ENCODE assay signal across 10 cellular contexts in the genomic region with DNA sequence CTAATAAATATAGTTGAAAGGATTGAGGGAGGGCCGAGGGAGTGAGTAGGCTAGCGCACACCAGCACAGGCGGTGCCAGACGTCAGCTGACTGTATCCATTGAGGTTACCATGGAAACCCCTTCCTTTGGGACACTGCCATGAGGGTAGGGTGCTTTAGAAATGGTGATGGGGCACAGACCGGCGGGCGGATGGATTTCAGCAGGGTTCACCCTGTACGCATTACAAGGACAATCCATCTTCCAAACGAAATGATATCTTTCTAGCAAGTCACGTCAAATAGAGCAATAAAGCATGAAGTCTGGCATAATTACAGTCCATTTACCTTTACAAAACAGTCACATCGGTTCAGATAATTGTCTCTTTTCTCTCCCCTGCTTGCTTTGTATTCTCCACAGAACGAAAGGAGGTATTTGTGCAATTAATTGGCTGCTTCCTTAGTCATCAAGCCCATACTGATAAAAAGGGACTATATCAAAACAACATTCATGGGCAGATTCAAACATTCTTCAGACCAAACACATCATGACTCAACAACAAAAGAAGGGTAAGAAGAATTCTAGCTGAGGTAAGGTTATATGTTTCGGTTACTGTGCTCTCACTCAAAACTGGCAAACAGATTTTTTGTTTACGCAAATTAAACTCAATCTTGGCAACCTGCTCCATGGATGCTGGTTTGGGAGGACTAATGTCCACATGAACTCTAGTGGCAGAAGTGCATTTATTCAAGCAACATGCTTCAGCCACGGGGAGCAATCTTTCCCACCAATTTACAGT.
A peak's percentile ranks its signal among the peaks of the same experiment; 100 is the strongest.
DNase-seq lines count a peak whose midpoint lies in the region; ATAC-seq and TF ChIP-seq lines count a peak whose summit lies in the region.
"Had no signal": no experiment of that assay in that cellular context is flagged by ENCODE, and none has a peak within 500 bp of the region (broad histone marks: within the 10 kb centered on the region; RNA-seq: fewer than 3 reads in every experiment).

No MANE protein-coding gene starts in this region.

- H3K36me3 ChIP-seq in brain microvascular endothelial cell (replicated peaks) (no peaks in the 10 kb centered on the region), right atrium auricular region (no peaks in the 10 kb centered on the region)
- no peaks in the 10 kb centered on the region for H3K36me3 ChIP-seq in naive thymus-derived CD4-positive, alpha-beta T cell (ENCODE audit: control insufficient read depth in 2 of 3, insufficient read depth in 3 of 3, low read length in 3 of 3)

- CTCF ChIA-PET in activated naive CD4-positive, alpha-beta T cell treated with anti-CD3 and anti-CD28 coated beads, Interleukin-2, amount 10 ng/mL, durations not matched to agents 7 days and 5 days (lab: Charles Lee): no interaction called here
- CTCF ChIA-PET in naive thymus-derived CD4-positive, alpha-beta T cell (lab: Charles Lee): interaction anchor here (1.3 kb wide), 1 partner anchor 164 kb away, joined by 3 read pairs; no protein-coding TSS in a partner anchor

- H3K27me3 ChIP-seq in brain microvascular endothelial cell (replicated peaks) (no peaks in the 10 kb centered on the region), right atrium auricular region (no peaks in the 10 kb centered on the region)
- H3K27me3 ChIP-seq in naive thymus-derived CD4-positive, alpha-beta T cell (ENCODE audit: control insufficient read depth in 2 of 2, insufficient read depth in 2 of 2, low read length in 2 of 2): no peaks in the 10 kb centered on the region

- no peak overlapping the region for H3K4me3 Mint-ChIP-seq in activated naive CD4-positive, alpha-beta T cell treated with anti-CD3 and anti-CD28 coated beads, Interleukin-2, amount 10 ng/mL, durations not matched to agents 7 days and 5 days
- H3K4me3 Mint-ChIP-seq in naive thymus-derived CD4-positive, alpha-beta T cell: no peak overlapping the region
- H3K4me3 Mint-ChIP-seq: stimulated activated naive B cell treated with anti-CD40 and anti-IgM and Interleukin-4, amounts not matched to agents 10 μg/mL and 1 μg/mL and 100 μg/mL, for 72 hours had no signal

- in situ Hi-C loops in brain microvascular endothelial cell (cut with HindIII; ENCODE audit: low pct_ligation_motif_present, low sequenced_read_pairs): no loop called here

- intact Hi-C loops in naive thymus-derived CD4-positive, alpha-beta T cell (cut with micrococcal nuclease): no loop called here

- no peaks in the 10 kb centered on the region for H3K27me3 Mint-ChIP-seq in activated naive CD4-positive, alpha-beta T cell treated with anti-CD3 and anti-CD28 coated beads, Interleukin-2, amount 10 ng/mL, durations not matched to agents 7 days and 5 days
- H3K27me3 Mint-ChIP-seq in naive thymus-derived CD4-positive, alpha-beta T cell: no peaks in the 10 kb centered on the region
- H3K27me3 Mint-ChIP-seq: stimulated activated naive B cell treated with anti-CD40 and anti-IgM and Interleukin-4, amounts not matched to agents 10 μg/mL and 1 μg/mL and 100 μg/mL, for 72 hours had no signal

- H3K4me1 Mint-ChIP-seq in activated naive CD4-positive, alpha-beta T cell treated with anti-CD3 and anti-CD28 coated beads, Interleukin-2, amount 10 ng/mL, durations not matched to agents 7 days and 5 days: no peaks in the 10 kb centered on the region
- no peaks in the 10 kb centered on the region for H3K4me1 Mint-ChIP-seq in naive thymus-derived CD4-positive, alpha-beta T cell
- H3K4me1 Mint-ChIP-seq: stimulated activated naive B cell treated with anti-CD40 and anti-IgM and Interleukin-4, amounts not matched to agents 10 μg/mL and 1 μg/mL and 100 μg/mL, for 72 hours had no signal

- no peaks in the 10 kb centered on the region for H3K36me3 Mint-ChIP-seq in activated naive CD4-positive, alpha-beta T cell treated with anti-CD3 and anti-CD28 coated beads, Interleukin-2, amount 10 ng/mL, durations not matched to agents 7 days and 5 days
- H3K36me3 Mint-ChIP-seq in naive thymus-derived CD4-positive, alpha-beta T cell: peaks cover 0 to 4% (median 3%) of the 10 kb centered on the region in 5 donors

- POLR2A ChIA-PET in naive thymus-derived CD4-positive, alpha-beta T cell (lab: Charles Lee): no interaction called here

- TF ChIP-seq CTCF in brain microvascular endothelial cell (IDR thresholded peaks at IDR 0.05; ENCODE audit: low read depth, low read length, missing control alignments) (no peak), right atrium auricular region (IDR thresholded peaks at IDR 0.05) (no peak)

- H3K27ac ChIP-seq in brain microvascular endothelial cell (no peak overlapping the region), right atrium auricular region (no peak overlapping the region)
- H3K27ac ChIP-seq in naive thymus-derived CD4-positive, alpha-beta T cell (ENCODE audit: low read depth, low read length): no peak overlapping the region
- H3K27ac ChIP-seq: epithelial cell of prostate had no signal

- H3K27ac Mint-ChIP-seq in activated naive CD4-positive, alpha-beta T cell treated with anti-CD3 and anti-CD28 coated beads, Interleukin-2, amount 10 ng/mL, durations not matched to agents 7 days and 5 days: no peak overlapping the region
- no peak overlapping the region for H3K27ac Mint-ChIP-seq in naive thymus-derived CD4-positive, alpha-beta T cell
- H3K27ac Mint-ChIP-seq: stimulated activated naive B cell treated with anti-CD40 and anti-IgM and Interleukin-4, amounts not matched to agents 10 μg/mL and 1 μg/mL and 100 μg/mL, for 72 hours had no signal

- no peak for ATAC-seq in GM18907 (IDR thresholded peaks at IDR 0.05; ENCODE audit: unreplicated experiment)
- no peak for ATAC-seq in naive thymus-derived CD4-positive, alpha-beta T cell
- ATAC-seq: stimulated activated naive B cell treated with anti-CD40 and anti-IgM and Interleukin-4, amounts not matched to agents 10 μg/mL and 1 μg/mL and 100 μg/mL, for 72 hours had no signal

- H3K4me3 ChIP-seq in brain microvascular endothelial cell (ENCODE audit: low read depth, low read length): no peak overlapping the region
- no peak overlapping the region for H3K4me3 ChIP-seq in right atrium auricular region
- H3K4me3 ChIP-seq in naive thymus-derived CD4-positive, alpha-beta T cell (ENCODE audit: low read length): no peak overlapping the region

- H3K4me1 ChIP-seq in right atrium auricular region: no peaks in the 10 kb centered on the region
- no peaks in the 10 kb centered on the region for H3K4me1 ChIP-seq in naive thymus-derived CD4-positive, alpha-beta T cell (ENCODE audit: control insufficient read depth in 2 of 2, insufficient read depth in 2 of 2, low read length in 2 of 2)

- no peaks in the 10 kb centered on the region for H3K9me3 ChIP-seq in right atrium auricular region
- no peaks in the 10 kb centered on the region for H3K9me3 ChIP-seq in naive thymus-derived CD4-positive, alpha-beta T cell (ENCODE audit: control insufficient read depth in 2 of 3, low read length in 3 of 3)

- DNase-seq in DMS79 treated with DMSO at 0.1 percent for 48 hours (lab: John Stamatoyannopoulos, UW) (peak; percentile 92), NCI-H2081 treated with DMSO at 0.1 percent for 48 hours (lab: John Stamatoyannopoulos, UW) (peak; percentile 98), brain microvascular endothelial cell (peak; percentile 39), medulla oblongata (ENCODE audit: extremely low spot score) (peak; percentile 90), right atrium auricular region (ENCODE audit: low spot score) (no peak)
- no peak for DNase-seq in activated naive CD4-positive, alpha-beta T cell treated with anti-CD3 and anti-CD28 coated beads, Interleukin-2, amount 10 ng/mL, durations not matched to agents 7 days and 5 days
- no peak for DNase-seq in naive thymus-derived CD4-positive, alpha-beta T cell
- DNase-seq: stimulated activated naive B cell treated with anti-CD40 and anti-IgM and Interleukin-4, amounts not matched to agents 10 μg/mL and 1 μg/mL and 100 μg/mL, for 72 hours had no signal

- no peaks in the 10 kb centered on the region for H3K9me3 Mint-ChIP-seq in activated naive CD4-positive, alpha-beta T cell treated with anti-CD3 and anti-CD28 coated beads, Interleukin-2, amount 10 ng/mL, durations not matched to agents 7 days and 5 days
- H3K9me3 Mint-ChIP-seq in naive thymus-derived CD4-positive, alpha-beta T cell: no peaks in the 10 kb centered on the region
- H3K9me3 Mint-ChIP-seq: stimulated activated naive B cell treated with anti-CD40 and anti-IgM and Interleukin-4, amounts not matched to agents 10 μg/mL and 1 μg/mL and 100 μg/mL, for 72 hours had no signal

Comparison
In these comparisons a context has a peak if more than half of its experiments do, and no peak if none do; other contexts are left out.
1. DNase-seq: peak in DMS79 treated with DMSO at 0.1 percent for 48 hours (single experiment), NCI-H2081 treated with DMSO at 0.1 percent for 48 hours (single experiment), brain microvascular endothelial cell (single experiment) and medulla oblongata (single experiment); none in right atrium auricular region (single experiment), activated naive CD4-positive, alpha-beta T cell treated with anti-CD3 and anti-CD28 coated beads, Interleukin-2, amount 10 ng/mL, durations not matched to agents 7 days and 5 days (single experiment) and naive thymus-derived CD4-positive, alpha-beta T cell (0 of 9).